Comparison of ENCODE assay signal across 22 cellular contexts in genomic region chr1:222891578-222891977, GRCh38.
DNase-seq lines count a peak whose midpoint lies in the region; ATAC-seq and TF ChIP-seq lines count a peak whose summit lies in the region.
"Had no signal": no experiment of that assay in that cellular context is flagged by ENCODE, and none has a peak within 500 bp of the region (broad histone marks: within the 10 kb centered on the region; RNA-seq: fewer than 3 reads in every experiment).

No MANE protein-coding gene starts in this region.

- TF ChIP-seq EP300 in SK-N-SH (IDR thresholded peaks at IDR 0.05; ENCODE audit: borderline replicate concordance in 1 of 2, low read depth in 1 of 2, low read length in 1 of 2) = no peak

- no peak for TF ChIP-seq RAD21 in SK-N-SH (IDR thresholded peaks at IDR 0.05; ENCODE audit: low read length)
- no peak for TF ChIP-seq RAD21 in IMR-90 (IDR thresholded peaks at IDR 0.05; ENCODE audit: low read length)

- TF ChIP-seq CTCF in SK-N-SH (IDR thresholded peaks at IDR 0.05) = no peak
- TF ChIP-seq CTCF in IMR-90 (conservative IDR thresholded peaks at IDR 0.05; ENCODE audit: low read depth, low read length) = no peak
- no peak for TF ChIP-seq CTCF in hepatocyte (IDR thresholded peaks at IDR 0.05; ENCODE audit: poor library complexity)
- no peak for TF ChIP-seq CTCF in osteoblast (IDR thresholded peaks at IDR 0.05; ENCODE audit: extremely low read depth, low read depth, low read length)

- H3K4me1 ChIP-seq in SK-N-SH (ENCODE audit: control insufficient read depth in 1 of 2, insufficient read depth in 2 of 2, low read depth in 1 of 2, low read length in 1 of 2) (peaks cover 9 to 11% of the 10 kb centered on the region in 2 experiments; a peak in 3 of 4 replicates), IMR-90 (ENCODE audit: control insufficient read depth, insufficient read depth, low read length) (no peaks in the 10 kb centered on the region), hepatocyte (ENCODE audit: insufficient read depth) (peaks cover 18% of the 10 kb centered on the region), osteoblast (ENCODE audit: insufficient read depth, low read length) (peaks cover 6% of the 10 kb centered on the region)

- no peak overlapping the region for H3K4me3 ChIP-seq in SK-N-SH (ENCODE audit: low read depth in 2 of 2, low read length in 1 of 2)
- H3K4me3 ChIP-seq in IMR-90 (ENCODE audit: insufficient read depth, low read depth, low read length) = no peak overlapping the region
- H3K4me3 ChIP-seq in hepatocyte = no peak overlapping the region
- H3K4me3 ChIP-seq in osteoblast (ENCODE audit: insufficient read depth, low read length) = no peak overlapping the region
- H3K4me3 ChIP-seq: SJCRH30 had no signal

- DNase-seq in SK-N-SH (no peak), IMR-90 (no peak), hepatocyte (ENCODE audit: low spot score) (no peak), osteoblast (ENCODE audit: insufficient read length, low spot score, missing footprints) (no peak), NCI-H345 (lab: John Stamatoyannopoulos, UW) (no peak)
- DNase-seq: AML-193; C1 segment of cervical spinal cord; Calu3; CD8-positive, alpha-beta memory T cell; DMS153; NCI-H1092 treated with DMSO at 0.1 percent for 48 hours; NCI-H1694 treated with DMSO at 0.1 percent for 48 hours; NCI-H2081 treated with DMSO at 0.1 percent for 48 hours; NCI-H2171 treated with DMSO at 0.1 percent for 48 hours; NCI-H446; NCI-H526; SJCRH30 had no signal

- H4K8ac ChIP-seq in IMR-90 (ENCODE audit: low read depth in 2 of 2, low read length in 2 of 2) = no peak overlapping the region

- H3K27me3 ChIP-seq in SK-N-SH (ENCODE audit: insufficient read depth) (no peaks in the 10 kb centered on the region), IMR-90 (ENCODE audit: control insufficient read depth, insufficient read depth, low read length) (no peaks in the 10 kb centered on the region), hepatocyte (no peaks in the 10 kb centered on the region), osteoblast (ENCODE audit: insufficient read depth, low read length) (no peaks in the 10 kb centered on the region)
- H3K27me3 ChIP-seq: SJCRH30 had no signal

- dilution Hi-C loops in IMR-90 (cut with HindIII; ENCODE audit: low sequenced_read_pairs, unreplicated experiment) = no loop called here

- H3K4ac ChIP-seq in IMR-90 (ENCODE audit: low read depth, low read length) = no peak overlapping the region

- CTCF ChIA-PET in SK-N-SH (lab: Yijun Ruan, JAX) = interaction anchor here (0.6 kb wide), 1 partner anchor 57 kb away, joined by 3 read pairs; no protein-coding TSS in a partner anchor
- CTCF ChIA-PET in IMR-90 (lab: Yijun Ruan, JAX) = no interaction called here

- H3K9me1 ChIP-seq in IMR-90 (ENCODE audit: insufficient read depth, low read length) = no peaks in the 10 kb centered on the region

- H3K27ac ChIP-seq in SK-N-SH (ENCODE audit: low read depth in 2 of 2, low read length in 1 of 2) (peak overlapping the region in 1 of 2 experiments; percentile 83; a peak in 2 of 4 replicates), IMR-90 (ENCODE audit: insufficient read depth, low read length) (no peak overlapping the region), hepatocyte (peak overlapping the region; percentile 53), osteoblast (ENCODE audit: low read depth, low read length) (peak overlapping the region; percentile 6)
- H3K27ac ChIP-seq: 22Rv1, KMS-11, SJCRH30 had no signal

- H2BK20ac ChIP-seq in IMR-90 (ENCODE audit: low read depth, low read length) = no peak overlapping the region

- peak overlapping the region; percentile 56; the same call in 1 of the 2 replicates for H3K14ac ChIP-seq in IMR-90 (replicated peaks; ENCODE audit: low read depth, low read length)

- H2BK120ac ChIP-seq in IMR-90 (ENCODE audit: low read depth, low read length) = no peak overlapping the region

- H4K91ac ChIP-seq in IMR-90 (ENCODE audit: insufficient read depth, low read depth, low read length) = no peak overlapping the region

- ATAC-seq in SK-N-SH treated with all-trans-retinoic acid at 6 μM for 48 hours = no peak
- no peak for ATAC-seq in IMR-90 (ENCODE audit: low read depth)
- ATAC-seq in GM21381 (IDR thresholded peaks at IDR 0.05; ENCODE audit: unreplicated experiment) = no peak
- ATAC-seq in GM21723 (IDR thresholded peaks at IDR 0.05; ENCODE audit: unreplicated experiment) = no peak

- no peak overlapping the region for H3K56ac ChIP-seq in IMR-90 (ENCODE audit: extremely low read depth, insufficient read depth, low read length)

- no peaks in the 10 kb centered on the region for H4K20me1 ChIP-seq in SK-N-SH (ENCODE audit: insufficient read depth)
- no peaks in the 10 kb centered on the region for H4K20me1 ChIP-seq in IMR-90 (ENCODE audit: insufficient read depth, low read length)
- H4K20me1 ChIP-seq in hepatocyte (ENCODE audit: insufficient read depth, poor library complexity, severe bottlenecking) = no peaks in the 10 kb centered on the region
- H4K20me1 ChIP-seq in osteoblast (ENCODE audit: insufficient read depth, low read length) = no peaks in the 10 kb centered on the region

- H3K23ac ChIP-seq in IMR-90 (ENCODE audit: low read depth, low read length) = no peak overlapping the region

- no TSS peak for BruUV-seq in IMR-90 (replicated peaks; lab: Mats Ljungman, UMichigan)

- no peaks in the 10 kb centered on the region for H3K79me1 ChIP-seq in IMR-90 (ENCODE audit: low read depth in 1 of 2, low read length in 2 of 2)

- peak overlapping the region; percentile 8; the same call in 1 of the 2 replicates for H3K4me2 ChIP-seq in SK-N-SH
- no peak overlapping the region; the same call in 1 of the 2 replicates for H3K4me2 ChIP-seq in IMR-90 (ENCODE audit: low read depth, low read length)
- no peak overlapping the region for H3K4me2 ChIP-seq in hepatocyte
- H3K4me2 ChIP-seq in osteoblast (ENCODE audit: insufficient read depth, low read length) = no peak overlapping the region
- H3K4me2 ChIP-seq: KMS-11 had no signal

- no peak for TF ChIP-seq POLR2A in IMR-90 (IDR thresholded peaks at IDR 0.05; ENCODE audit: low read depth, low read length)

- peak overlapping the region; percentile 52; the same call in 1 of the 2 replicates for H3K18ac ChIP-seq in IMR-90 (ENCODE audit: low read depth, low read length)

- intact Hi-C loops in IMR-90 (cut with micrococcal nuclease) = no loop called here

- H3K79me2 ChIP-seq in SK-N-SH (ENCODE audit: insufficient read depth) (no peaks in the 10 kb centered on the region), hepatocyte (peaks cover 10% of the 10 kb centered on the region), osteoblast (ENCODE audit: insufficient read depth, low read length) (no peaks in the 10 kb centered on the region)

- H2AFZ ChIP-seq in SK-N-SH (ENCODE audit: low read depth) (no peak overlapping the region), IMR-90 (replicated peaks; ENCODE audit: low read length, poor library complexity) (no peak overlapping the region), hepatocyte (no peak overlapping the region), osteoblast (ENCODE audit: low read length) (no peak overlapping the region)

- H2BK5ac ChIP-seq in IMR-90 (ENCODE audit: low read depth, low read length, poor library complexity, severe bottlenecking) = peak overlapping the region; percentile 60

- peak overlapping the region; percentile 36; the same call in 1 of the 2 replicates for H4K5ac ChIP-seq in IMR-90 (ENCODE audit: low read depth, low read length)

- in situ Hi-C loops in IMR-90 (cut with MboI; ENCODE audit: low sequenced_read_pairs) = no loop called here

- H3K36me3 ChIP-seq in SK-N-SH (replicated peaks in 1 of 2; ENCODE audit: control insufficient read depth in 1 of 2, insufficient read depth in 2 of 2, low read length in 1 of 2) (no peaks in the 10 kb centered on the region), IMR-90 (ENCODE audit: control insufficient read depth, insufficient read depth, low read length) (no peaks in the 10 kb centered on the region), hepatocyte (replicated peaks; ENCODE audit: insufficient read depth, low read depth) (no peaks in the 10 kb centered on the region), osteoblast (ENCODE audit: insufficient read depth, low read length) (no peaks in the 10 kb centered on the region)
- H3K36me3 ChIP-seq: SJCRH30 had no signal

- H2AK9ac ChIP-seq in IMR-90 (replicated peaks; ENCODE audit: low read depth, low read length, poor library complexity) = no peak overlapping the region

- H3F3A ChIP-seq in SK-N-SH (replicated peaks; ENCODE audit: insufficient read depth) = peaks cover 8% of the 10 kb centered on the region

- POLR2A ChIA-PET in SK-N-SH (lab: Yijun Ruan, JAX) = no interaction called here
- POLR2A ChIA-PET in IMR-90 (lab: Charles Lee; ENCODE audit: unreplicated experiment) = no interaction called here

- H3K9ac ChIP-seq in SK-N-SH (peak overlapping the region; percentile 22; the same call in 1 of the 2 replicates), IMR-90 (ENCODE audit: low read depth, low read length) (no peak overlapping the region)
- H3K9ac ChIP-seq: KMS-11 had no signal

- H3K9me2 ChIP-seq in SK-N-SH (no peaks in the 10 kb centered on the region), hepatocyte (replicated peaks; ENCODE audit: insufficient read depth) (no peaks in the 10 kb centered on the region)

- H2AK5ac ChIP-seq in IMR-90 (ENCODE audit: low read depth, low read length) = no peak overlapping the region

- H3K9me3 ChIP-seq in SK-N-SH = no peaks in the 10 kb centered on the region
- H3K9me3 ChIP-seq in IMR-90 (ENCODE audit: control insufficient read depth, insufficient read depth, low read length) = no peaks in the 10 kb centered on the region
- H3K9me3 ChIP-seq in hepatocyte (ENCODE audit: low read depth) = no peaks in the 10 kb centered on the region
- no peaks in the 10 kb centered on the region for H3K9me3 ChIP-seq in osteoblast (ENCODE audit: low read depth, low read length)

- H2BK15ac ChIP-seq in IMR-90 (ENCODE audit: low read depth, low read length) = no peak overlapping the region

TF ChIP-seq in SK-N-SH, 30 proteins besides CTCF, POLR2A, EP300 and RAD21 (continues in another document):
- TF ChIP-seq SMC3 (IDR thresholded peaks at IDR 0.05; ENCODE audit: low read depth, low read length) (no peak), FOXM1 (IDR thresholded peaks at IDR 0.05; ENCODE audit: low read depth) (no peak), TEAD4 (IDR thresholded peaks at IDR 0.05; ENCODE audit: borderline replicate concordance, insufficient read depth) (no peak), GABPA (IDR thresholded peaks at IDR 0.05; ENCODE audit: low read depth) (no peak)

TF ChIP-seq in SK-N-SH treated with all-trans-retinoic acid at 6 μM for 48 hours, 23 proteins besides CTCF, POLR2A, EP300 and RAD21 (continues in another document):
- TF ChIP-seq ISL1 (CRISPR knock-in tag; IDR thresholded peaks at IDR 0.05) (no peak), TOX (CRISPR knock-in tag; IDR thresholded peaks at IDR 0.05; ENCODE audit: borderline replicate concordance) (no peak), ZNF70 (CRISPR knock-in tag; IDR thresholded peaks at IDR 0.05) (no peak)

TF ChIP-seq in IMR-90, 13 proteins besides CTCF, POLR2A, EP300 and RAD21 (continues in another document):
- TF ChIP-seq RFX5 (IDR thresholded peaks at IDR 0.05; ENCODE audit: low read depth, low read length) (no peak), MAFK (IDR thresholded peaks at IDR 0.05; ENCODE audit: low read depth, low read length) (no peak), FOS (IDR thresholded peaks at IDR 0.05; ENCODE audit: low read depth, low read length) (no peak), BHLHE40 (IDR thresholded peaks at IDR 0.05; ENCODE audit: low read depth, low read length) (no peak), SMC3 (IDR thresholded peaks at IDR 0.05; ENCODE audit: low read depth, low read length) (no peak)
